Comparison of ENCODE assay signal across 8 cellular contexts in the genomic region with DNA sequence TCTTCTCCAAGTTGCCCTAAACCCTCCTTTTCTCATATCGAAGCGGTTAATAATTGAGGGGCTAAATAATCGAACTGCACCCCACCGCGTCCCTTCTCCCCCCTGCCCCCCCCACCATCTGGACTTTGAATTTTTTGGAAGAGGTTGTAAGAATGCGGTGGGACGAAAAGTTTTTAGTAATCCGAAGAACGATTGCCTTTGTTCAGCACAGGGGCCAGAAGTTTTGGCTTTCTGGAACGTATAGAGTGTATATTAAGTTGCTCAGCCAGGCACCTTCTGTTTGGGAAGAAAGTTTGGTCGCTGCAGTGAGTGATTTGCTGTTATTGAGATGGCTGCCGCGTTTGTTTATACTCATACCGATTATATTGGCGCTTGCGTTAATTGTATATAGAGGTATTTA. TPM values are rescaled to one million over a fixed set of nuclear protein-coding genes. Genes with fewer than 3 reads are reported as not detected.
A peak's percentile ranks its signal among the peaks of the same experiment; 100 is the strongest.
DNase-seq lines count a peak whose midpoint lies in the region; FAIRE-seq and TF ChIP-seq lines count a peak whose summit lies in the region.

No MANE protein-coding gene starts in this region.

- H3K27me3 ChIP-seq in muscle layer of duodenum (ENCODE audit: low read depth, low read length) = no peaks in the 10 kb centered on the region

- TF ChIP-seq CTCF in coronary artery (IDR thresholded peaks at IDR 0.05) (no peak), D721Med (IDR thresholded peaks at IDR 0.05; ENCODE audit: insufficient read depth, missing control alignments) (no peak)

- H3K9me3 ChIP-seq in muscle layer of duodenum (ENCODE audit: control insufficient read depth in 1 of 2, low read length in 2 of 2) = no peaks in the 10 kb centered on the region

- DNase-seq in NCI-H510A treated with DMSO at 0.1 percent for 48 hours (lab: John Stamatoyannopoulos, UW) = peak; percentile 4
- no peak for DNase-seq in NCI-H510A (lab: John Stamatoyannopoulos, UW)
- peak; percentile 56 for DNase-seq in OCI-M1 (lab: John Stamatoyannopoulos, UW)
- DNase-seq in coronary artery (ENCODE audit: low spot score) = no peak
- no peak for DNase-seq in D341Med (ENCODE audit: low spot score)
- no peak for DNase-seq in HT-29 (ENCODE audit: low spot score)
- no peak for DNase-seq in D721Med (ENCODE audit: insufficient read length, low spot score)

- H3K4me3 ChIP-seq in coronary artery (peak overlapping the region; percentile 83), muscle layer of duodenum (ENCODE audit: low read depth in 1 of 2, low read length in 2 of 2) (peak overlapping the region; percentile 73 to 89)

- H3K4me1 ChIP-seq in muscle layer of duodenum (ENCODE audit: control insufficient read depth in 1 of 2, insufficient read depth in 2 of 2, low read length in 2 of 2) = peaks cover 3 to 17% of the 10 kb centered on the region in 2 donors

- H3K36me3 ChIP-seq in muscle layer of duodenum (ENCODE audit: control insufficient read depth in 1 of 2, insufficient read depth in 2 of 2, low read length in 2 of 2) = peaks cover 0 to 10% of the 10 kb centered on the region in 2 donors

- peak overlapping the region; percentile 94 to 98 for H3K27ac ChIP-seq in coronary artery
- peak overlapping the region; percentile 98 for H3K27ac ChIP-seq in muscle layer of duodenum (ENCODE audit: low read length)

- no peak for FAIRE-seq in D721Med (lab: Jason Lieb, UNC)

RNA-seq across cellular contexts. Expression of a gene that starts 0.5 kb away (rescaled TPM):
- 35.0 and 40.2 TPM in 2 replicates for total RNA-seq in HT-29 (2014; rRNA removed; shearing (Covaris generic))

Comparison
In these comparisons a context has a peak if more than half of its experiments do, and no peak if none do; other contexts are left out.
1. DNase-seq: peak in NCI-H510A treated with DMSO at 0.1 percent for 48 hours (single experiment) and OCI-M1 (single experiment); none in NCI-H510A (single experiment), coronary artery (single experiment), D341Med (single experiment), HT-29 (single experiment) and D721Med (single experiment).